ENCODE assay signal across 11 cellular contexts in the genomic region with DNA sequence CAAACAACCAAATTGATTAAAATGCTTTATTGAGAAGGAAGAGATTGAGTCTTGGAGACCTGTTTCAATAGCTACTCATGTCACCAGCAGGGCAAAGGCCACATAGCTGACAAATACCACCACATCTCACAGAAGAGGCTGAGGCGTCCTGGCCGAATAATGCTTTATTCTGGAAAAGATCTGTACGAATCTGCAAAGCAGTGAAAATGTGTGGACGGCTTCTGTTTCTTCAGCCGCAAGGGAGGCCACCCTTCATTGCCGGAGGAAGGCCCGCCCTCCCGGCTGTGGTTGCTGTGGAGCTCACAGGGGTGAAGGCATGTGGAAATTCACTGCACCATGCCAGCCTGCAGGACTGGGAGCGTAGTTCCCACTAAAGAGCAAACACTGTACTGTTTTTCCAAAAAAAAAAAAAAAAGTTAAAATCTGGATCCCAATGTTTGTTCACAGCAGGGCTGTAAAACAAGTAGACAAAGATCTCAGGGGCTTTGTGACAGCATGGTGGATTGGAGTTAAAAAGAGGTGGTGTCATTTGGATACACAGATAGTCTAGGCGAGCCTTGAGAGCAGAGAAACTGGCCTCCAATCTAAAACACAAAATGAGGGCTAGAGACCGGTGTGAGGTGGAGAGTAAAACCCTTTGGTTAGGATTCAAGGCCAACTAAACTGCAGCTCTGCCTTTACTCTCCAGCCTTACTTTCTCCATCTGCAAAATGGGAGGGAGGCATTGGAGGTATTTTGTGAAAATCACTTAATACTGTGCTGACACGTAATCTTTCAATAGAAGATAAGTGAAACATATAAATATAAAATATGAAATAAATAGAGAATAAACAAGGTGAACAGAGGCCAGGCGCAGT.
DNase-seq lines count a peak whose midpoint lies in the region; ATAC-seq and TF ChIP-seq lines count a peak whose summit lies in the region.
"Had no signal": no experiment of that assay in that cellular context is flagged by ENCODE, and none has a peak within 500 bp of the region (broad histone marks: within the 10 kb centered on the region; RNA-seq: fewer than 3 reads in every experiment).

No MANE protein-coding gene starts in this region.

- H3K9ac ChIP-seq in BLaER1 treated with 17β-estradiol and CSF1 and Interleukin-3, amounts not matched to agents 10 nM and 100 nM = peak overlapping the region in 1 of 11 experiments; percentile 38; a peak in 1 of 22 replicates

- H3K27ac ChIP-seq in BLaER1 treated with 17β-estradiol and CSF1 and Interleukin-3, amounts not matched to agents 10 nM and 100 nM = no peak overlapping the region
- peak overlapping the region; percentile 80 for H3K27ac ChIP-seq in SJSA1
- H3K27ac ChIP-seq in heart left ventricle = peak overlapping the region in 4 of 12 donors; percentile 4 to 32 (median 18)

- H3K27ac Mint-ChIP-seq in osteocyte (ENCODE audit: unreplicated experiment) = peak overlapping the region; percentile 87
- H3K27ac Mint-ChIP-seq: B cell had no signal

- no peaks in the 10 kb centered on the region for H3K36me3 ChIP-seq in BLaER1 treated with 17β-estradiol and CSF1 and Interleukin-3, amounts not matched to agents 10 nM and 100 nM
- no peaks in the 10 kb centered on the region for H3K36me3 ChIP-seq in SJSA1
- H3K36me3 ChIP-seq in heart left ventricle = no peaks in the 10 kb centered on the region

- DNase-seq in SJSA1 (ENCODE audit: low read depth in 1 of 2, low spot score in 2 of 2) (peak; percentile 60 to 69), heart left ventricle (peak in 2 of 5 donors; percentile 58 to 68), osteocyte (ENCODE audit: extremely low spot score, unreplicated experiment) (no peak), SKM-1 (lab: John Stamatoyannopoulos, UW; ENCODE audit: unreplicated experiment) (no peak), activated gamma-delta T cell (lab: John Stamatoyannopoulos, UW) (no peak)
- DNase-seq: cerebellar nuclear complex, NCI-H1436 had no signal

- H3K27me3 Mint-ChIP-seq in osteocyte (ENCODE audit: unreplicated experiment) = no peaks in the 10 kb centered on the region

- peaks cover 0 to 7% (median 4%) of the 10 kb centered on the region in 11 experiments; a peak in 5 of 22 replicates for H3K9me3 ChIP-seq in BLaER1 treated with 17β-estradiol and CSF1 and Interleukin-3, amounts not matched to agents 10 nM and 100 nM (replicated peaks in 1 of 11)
- H3K9me3 ChIP-seq in SJSA1 (replicated peaks) = no peaks in the 10 kb centered on the region; the same call in 1 of the 2 replicates
- no peaks in the 10 kb centered on the region for H3K9me3 ChIP-seq in heart left ventricle

- no peaks in the 10 kb centered on the region for H4K20me1 ChIP-seq in BLaER1 treated with 17β-estradiol and CSF1 and Interleukin-3, amounts not matched to agents 10 nM and 100 nM

- TF ChIP-seq CTCF in heart left ventricle (IDR thresholded peaks at IDR 0.05) = no peak
- TF ChIP-seq CTCF in osteocyte (IDR thresholded peaks at IDR 0.05) = no peak

- H3K9me3 Mint-ChIP-seq in osteocyte (ENCODE audit: unreplicated experiment) = no peaks in the 10 kb centered on the region

- H3K4me3 Mint-ChIP-seq in osteocyte (ENCODE audit: unreplicated experiment) = peak overlapping the region; percentile 62
- H3K4me3 Mint-ChIP-seq: B cell had no signal

- WGBS in heart left ventricle, 4 donors = 61 to 74% (median 66%) methylated on average over 13 of the region's 13 CpGs

- H3K4me1 ChIP-seq in BLaER1 treated with 17β-estradiol and CSF1 and Interleukin-3, amounts not matched to agents 10 nM and 100 nM = peaks cover 0 to 16% (median 7%) of the 10 kb centered on the region in 10 experiments; a peak in 11 of 20 replicates
- peaks cover 24% of the 10 kb centered on the region for H3K4me1 ChIP-seq in SJSA1 (replicated peaks)
- H3K4me1 ChIP-seq in heart left ventricle = peaks cover 0 to 34% (median 21%) of the 10 kb centered on the region in 12 donors

- H3K36me3 Mint-ChIP-seq in osteocyte (ENCODE audit: unreplicated experiment) = no peaks in the 10 kb centered on the region

- H3K4me1 Mint-ChIP-seq in osteocyte (ENCODE audit: unreplicated experiment) = peaks cover 36% of the 10 kb centered on the region
- H3K4me1 Mint-ChIP-seq: B cell had no signal

- H3K4me2 ChIP-seq in BLaER1 treated with 17β-estradiol and CSF1 and Interleukin-3, amounts not matched to agents 10 nM and 100 nM = peak overlapping the region in 10 of 11 experiments; percentile 0 to 67 (median 24); a peak in 13 of 22 replicates

- ATAC-seq in heart left ventricle = peak in 3 of 4 donors; percentile 62 to 69 (median 69)
- no peak for ATAC-seq in HG03442 (IDR thresholded peaks at IDR 0.05; ENCODE audit: unreplicated experiment)
- ATAC-seq in HG03521 (IDR thresholded peaks at IDR 0.05; ENCODE audit: unreplicated experiment) = no peak

- intact Hi-C loops in heart left ventricle (cut with DNase I) = no loop called here

- no peak for TF ChIP-seq POLR2A in heart left ventricle (IDR thresholded peaks at IDR 0.05)

- H3K4me3 ChIP-seq in BLaER1 treated with 17β-estradiol and CSF1 and Interleukin-3, amounts not matched to agents 10 nM and 100 nM = no peak overlapping the region
- H3K4me3 ChIP-seq in SJSA1 = no peak overlapping the region
- H3K4me3 ChIP-seq in heart left ventricle = no peak overlapping the region

- no peaks in the 10 kb centered on the region; a peak in 1 of 22 replicates for H3K27me3 ChIP-seq in BLaER1 treated with 17β-estradiol and CSF1 and Interleukin-3, amounts not matched to agents 10 nM and 100 nM
- H3K27me3 ChIP-seq in SJSA1 (replicated peaks) (no peaks in the 10 kb centered on the region), heart left ventricle (no peaks in the 10 kb centered on the region)

Comparison
In these comparisons a context has a peak if more than half of its experiments do, and no peak if none do; other contexts are left out.
1. DNase-seq: peak in SJSA1 (2 of 2); none in osteocyte (single experiment), SKM-1 (single experiment) and activated gamma-delta T cell (single experiment).
2. ATAC-seq: peak in heart left ventricle (3 of 4); none in HG03442 (single experiment) and HG03521 (single experiment).